ENCODE assay signal across 23 cellular contexts in genomic region chr5:75202935-75203334, GRCh38. TPM values are rescaled to one million over a fixed set of nuclear protein-coding genes. Genes with fewer than 3 reads are reported as not detected.
"Had no signal": no experiment of that assay in that cellular context is flagged by ENCODE, and none has a peak within 500 bp of the region (broad histone marks: within the 10 kb centered on the region; RNA-seq: fewer than 3 reads in every experiment).

No MANE protein-coding gene starts in this region.

- H3K27ac Mint-ChIP-seq: activated CD8-positive, alpha-beta T cell treated with anti-CD3 and anti-CD28 coated beads for 36 hours; activated naive CD4-positive, alpha-beta T cell treated with anti-CD3 and anti-CD28 coated beads, Interleukin-2, amount 50 U/mL, for 72 hours; naive B cell; stimulated activated naive CD8-positive, alpha-beta T cell treated with anti-CD3 and anti-CD28 coated beads, Interleukin-15, amount 100 ng/mL, for 72 hours; T-helper 1 cell treated with Interleukin-12 subunit alpha and Interleukin-12 subunit beta and Interleukin-4 antibody, amounts not matched to agents 30 μg/mL and 1 μg/mL, for 36 hours had no signal

- H3K4me1 ChIP-seq: body of pancreas, heart left ventricle, spleen, upper lobe of right lung had no signal

- H3K4me3 ChIP-seq: body of pancreas, coronary artery, heart left ventricle, ovary, spleen, upper lobe of right lung had no signal

- H3K27ac ChIP-seq: body of pancreas, coronary artery, heart left ventricle, ovary, spleen, upper lobe of right lung, WERI-Rb-1 had no signal

- H3K27me3 Mint-ChIP-seq: activated CD8-positive, alpha-beta T cell treated with anti-CD3 and anti-CD28 coated beads for 36 hours; stimulated activated naive CD8-positive, alpha-beta T cell treated with anti-CD3 and anti-CD28 coated beads, Interleukin-15, amount 100 ng/mL, for 72 hours had no signal

- H3K36me3 Mint-ChIP-seq: activated naive CD4-positive, alpha-beta T cell treated with anti-CD3 and anti-CD28 coated beads, Interleukin-2, amount 50 U/mL, for 72 hours; naive B cell had no signal

- H3K4me1 Mint-ChIP-seq: naive B cell; stimulated activated naive CD8-positive, alpha-beta T cell treated with anti-CD3 and anti-CD28 coated beads, Interleukin-15, amount 100 ng/mL, for 72 hours had no signal

- H3K36me3 ChIP-seq: heart left ventricle, ovary, spleen, upper lobe of right lung, WERI-Rb-1 had no signal

- H3K4me3 Mint-ChIP-seq: activated CD8-positive, alpha-beta T cell treated with anti-CD3 and anti-CD28 coated beads for 36 hours; activated T-cell treated with anti-CD3 and anti-CD28 coated beads, Interleukin-2, amount 50 U/mL, for 4 hours; naive B cell; stimulated activated naive CD8-positive, alpha-beta T cell treated with anti-CD3 and anti-CD28 coated beads, Interleukin-15, amount 100 ng/mL, for 72 hours; T-helper 1 cell treated with Interleukin-12 subunit alpha and Interleukin-12 subunit beta and Interleukin-4 antibody, amounts not matched to agents 30 μg/mL and 1 μg/mL, for 36 hours had no signal

- H3K9me3 Mint-ChIP-seq: activated CD8-positive, alpha-beta T cell treated with anti-CD3 and anti-CD28 coated beads for 36 hours; activated naive CD4-positive, alpha-beta T cell treated with anti-CD3 and anti-CD28 coated beads, Interleukin-2, amount 50 U/mL, for 72 hours; activated T-cell treated with anti-CD3 and anti-CD28 coated beads, Interleukin-2, amount 50 U/mL, for 4 hours; naive B cell; stimulated activated naive CD8-positive, alpha-beta T cell treated with anti-CD3 and anti-CD28 coated beads, Interleukin-15, amount 100 ng/mL, for 72 hours; T-helper 1 cell treated with Interleukin-12 subunit alpha and Interleukin-12 subunit beta and Interleukin-4 antibody, amounts not matched to agents 30 μg/mL and 1 μg/mL, for 36 hours had no signal

- ATAC-seq: activated CD8-positive, alpha-beta T cell treated with anti-CD3 and anti-CD28 coated beads for 36 hours; activated naive CD4-positive, alpha-beta T cell treated with anti-CD3 and anti-CD28 coated beads, Interleukin-2, amount 50 U/mL, for 72 hours; activated T-cell treated with anti-CD3 and anti-CD28 coated beads, Interleukin-2, amount 50 U/mL, for 4 hours; body of pancreas; heart left ventricle; left lobe of liver; sciatic nerve; stimulated activated naive CD8-positive, alpha-beta T cell treated with anti-CD3 and anti-CD28 coated beads, Interleukin-15, amount 100 ng/mL, for 72 hours; upper lobe of right lung had no signal

- DNase-seq: activated CD4-positive, alpha-beta T cell treated with anti-CD3 and anti-CD28 coated beads for 4 hours; activated CD8-positive, alpha-beta T cell treated with anti-CD3 and anti-CD28 coated beads for 36 hours; activated effector memory CD4-positive, alpha-beta T cell treated with anti-CD3 and anti-CD28 coated beads, Interleukin-2, amount 50 U/mL, for 16 hours; activated T-cell treated with anti-CD3 and anti-CD28 coated beads, Interleukin-2, amount 50 U/mL, for 4 hours; amygdala; body of pancreas; central memory CD4-positive, alpha-beta T cell; effector CD4-positive, alpha-beta T cell; heart left ventricle; naive B cell; ovary; spleen; stimulated activated naive CD8-positive, alpha-beta T cell treated with anti-CD3 and anti-CD28 coated beads, Interleukin-15, amount 100 ng/mL, for 72 hours; upper lobe of right lung; WERI-Rb-1 had no signal

- H3K27me3 ChIP-seq: body of pancreas, heart left ventricle, ovary, spleen, upper lobe of right lung had no signal

RNA-seq across cellular contexts. Expression of gene ANKRD31, which starts 33.7 kb away (rescaled TPM):
- total RNA-seq: endothelial cell of umbilical vein, left lobe of liver, lung microvascular endothelial cell, pulmonary artery endothelial cell had no signal
- polyA plus RNA-seq: endothelial cell of umbilical vein had no signal
